Comparison of ENCODE assay signal across 25 cellular contexts in genomic region chr18:29321561-29321960, GRCh38.
DNase-seq lines count a peak whose midpoint lies in the region; ATAC-seq, FAIRE-seq and TF ChIP-seq lines count a peak whose summit lies in the region.
"Had no signal": no experiment of that assay in that cellular context is flagged by ENCODE, and none has a peak within 500 bp of the region (broad histone marks: within the 10 kb centered on the region; RNA-seq: fewer than 3 reads in every experiment).

No MANE protein-coding gene starts in this region.

- no peak for ATAC-seq in HG02642 (IDR thresholded peaks at IDR 0.05; ENCODE audit: poor library complexity, unreplicated experiment)
- ATAC-seq: T-cell had no signal

- no peaks in the 10 kb centered on the region for H3K4me1 ChIP-seq in adipocyte (ENCODE audit: control insufficient read depth, insufficient read depth, low read length)
- H3K4me1 ChIP-seq in BE2C = no peaks in the 10 kb centered on the region
- H3K4me1 ChIP-seq: BLaER1 had no signal

- FAIRE-seq in D721Med (lab: Jason Lieb, UNC) = peak; percentile 21
- FAIRE-seq in frontal cortex (lab: Jason Lieb, UNC) = peak; percentile 40
- FAIRE-seq: GM12892 had no signal

- H3K36me3 ChIP-seq in adipocyte (ENCODE audit: control insufficient read depth, insufficient read depth, low read length, severe bottlenecking) (no peaks in the 10 kb centered on the region), BE2C (no peaks in the 10 kb centered on the region)
- H3K36me3 ChIP-seq: BLaER1 had no signal

- H3K27me3 ChIP-seq in adipocyte (replicated peaks; ENCODE audit: control insufficient read depth, insufficient read depth, low read length) = no peaks in the 10 kb centered on the region
- H3K27me3 ChIP-seq in BE2C = no peaks in the 10 kb centered on the region
- H3K27me3 ChIP-seq: BLaER1 had no signal

- DNase-seq in D721Med (ENCODE audit: insufficient read length, low spot score) (no peak), HCEC 1CT (peak; percentile 11), adipocyte (ENCODE audit: low read depth) (peak; percentile 5), frontal cortex (ENCODE audit: low spot score in 2 of 2) (no peak), BE2C (no peak), foreskin melanocyte (no peak)
- DNase-seq: CD4-positive, CD25-positive, alpha-beta regulatory T cell; DMS79; EL; H7; Karpas-422; MV-4-11; NCI-H1105; NCI-H146; NCI-H1930; NCI-H446; NCI-H524 treated with DMSO at 0.1 percent for 48 hours; NCI-H82; NK-92 treated with Interleukin-12 subunit alpha and Interleukin-12 subunit beta, amount 100 ng/mL, for 24 hours; PC-9; Right ventricle myocardium superior; T-cell had no signal

- no peak overlapping the region for H3K9ac ChIP-seq in adipocyte (ENCODE audit: low read length)
- H3K9ac ChIP-seq: BLaER1 had no signal

- H3K4me3 ChIP-seq in adipocyte (ENCODE audit: low read length) (no peak overlapping the region), BE2C (ENCODE audit: low read depth, low read length) (no peak overlapping the region)
- H3K4me3 ChIP-seq: BLaER1, PC-9 had no signal

- H3K9me3 ChIP-seq in adipocyte (ENCODE audit: control insufficient read depth, low read length) = no peaks in the 10 kb centered on the region
- H3K9me3 ChIP-seq in BE2C = no peaks in the 10 kb centered on the region
- H3K9me3 ChIP-seq: BLaER1 had no signal

- TF ChIP-seq CTCF in D721Med (IDR thresholded peaks at IDR 0.05; ENCODE audit: insufficient read depth, missing control alignments) = no peak
- TF ChIP-seq CTCF in BE2C (IDR thresholded peaks at IDR 0.05; ENCODE audit: low read depth, low read length) = no peak

Comparison
In these comparisons a context has a peak if more than half of its experiments do, and no peak if none do; other contexts are left out.
1. DNase-seq: peak in HCEC 1CT (single experiment) and adipocyte (single experiment); none in D721Med (single experiment), frontal cortex (0 of 2), BE2C (single experiment) and foreskin melanocyte (single experiment).